Comparison of ENCODE assay signal across 8 cellular contexts in genomic region chr16:48365030-48365600, GRCh38. TPM values are rescaled to one million over a fixed set of nuclear protein-coding genes. Genes with fewer than 3 reads are reported as not detected.
DNase-seq lines count a peak whose midpoint lies in the region; ATAC-seq, FAIRE-seq and TF ChIP-seq lines count a peak whose summit lies in the region.

No MANE protein-coding gene starts in this region.

- H3K4me1 ChIP-seq in kidney (ENCODE audit: control insufficient read depth in 1 of 2, insufficient read depth in 1 of 2, low read depth in 1 of 2, low read length in 2 of 2) = peaks cover 0 to 22% of the 10 kb centered on the region in 2 donors

- peak overlapping the region; percentile 71 for H3K27ac Mint-ChIP-seq in activated naive CD8-positive, alpha-beta T cell treated with anti-CD3 and anti-CD28 coated beads, Interleukin-2, amount 50 U/mL, for 24 hours

- intact Hi-C loops in kidney (cut with DNase I) = no loop called here

- peaks cover 4% of the 10 kb centered on the region for H3K36me3 Mint-ChIP-seq in activated naive CD8-positive, alpha-beta T cell treated with anti-CD3 and anti-CD28 coated beads, Interleukin-2, amount 50 U/mL, for 24 hours (ENCODE audit: low read depth)

- no peaks in the 10 kb centered on the region for H3K27me3 Mint-ChIP-seq in activated naive CD8-positive, alpha-beta T cell treated with anti-CD3 and anti-CD28 coated beads, Interleukin-2, amount 50 U/mL, for 24 hours

- no peak for TF ChIP-seq CTCF in kidney (IDR thresholded peaks at IDR 0.05; ENCODE audit: borderline replicate concordance, extremely low read depth, insufficient read depth)

- H3K27ac ChIP-seq in kidney (ENCODE audit: low read depth in 2 of 2, low read length in 2 of 2) (peak overlapping the region; percentile 56 to 71), substantia nigra (ENCODE audit: low read depth, low read length, poor library complexity, severe bottlenecking) (peak overlapping the region; percentile 60)

- no peaks in the 10 kb centered on the region for H3K9me3 ChIP-seq in kidney (ENCODE audit: control insufficient read depth in 1 of 2, low read length in 2 of 2)

- peaks cover 64% of the 10 kb centered on the region for H3K4me1 Mint-ChIP-seq in activated naive CD8-positive, alpha-beta T cell treated with anti-CD3 and anti-CD28 coated beads, Interleukin-2, amount 50 U/mL, for 24 hours

- no peaks in the 10 kb centered on the region for H3K9me3 Mint-ChIP-seq in activated naive CD8-positive, alpha-beta T cell treated with anti-CD3 and anti-CD28 coated beads, Interleukin-2, amount 50 U/mL, for 24 hours

- peak overlapping the region; percentile 53 to 65 for H3K4me3 ChIP-seq in kidney (ENCODE audit: low read length in 2 of 2)

- DNase-seq in NCI-H2029 (lab: John Stamatoyannopoulos, UW) (peak; percentile 8), NCI-H2029 treated with DMSO at 0.1 percent for 48 hours (lab: John Stamatoyannopoulos, UW) (no peak), kidney (no peak), substantia nigra (lab: John Stamatoyannopoulos, UW) (no peak), CD1c-positive myeloid dendritic cell (ENCODE audit: extremely low spot score) (no peak), LoVo (ENCODE audit: low spot score) (no peak)
- DNase-seq in activated naive CD8-positive, alpha-beta T cell treated with anti-CD3 and anti-CD28 coated beads, Interleukin-2, amount 50 U/mL, for 24 hours = no peak

- peak overlapping the region in 1 of 2 donors; percentile 47 for H3K9ac ChIP-seq in kidney (ENCODE audit: low read length in 2 of 2)

- ATAC-seq in activated naive CD8-positive, alpha-beta T cell treated with anti-CD3 and anti-CD28 coated beads, Interleukin-2, amount 50 U/mL, for 24 hours = no peak
- ATAC-seq in GM21381 (IDR thresholded peaks at IDR 0.05; ENCODE audit: unreplicated experiment) = no peak

- no peak for FAIRE-seq in kidney (lab: Jason Lieb, UNC)

- peak overlapping the region; percentile 86 for H3K4me3 Mint-ChIP-seq in activated naive CD8-positive, alpha-beta T cell treated with anti-CD3 and anti-CD28 coated beads, Interleukin-2, amount 50 U/mL, for 24 hours

- H3K36me3 ChIP-seq in kidney (ENCODE audit: control insufficient read depth in 1 of 2, insufficient read depth in 2 of 2, low read length in 2 of 2) = no peaks in the 10 kb centered on the region

RNA-seq across cellular contexts. Expression of gene SIAH1, which starts 20.1 kb away (rescaled TPM):
- 26.8 TPM for total RNA-seq in kidney
- 12.7 TPM for polyA plus RNA-seq in kidney (ENCODE audit: insufficient read depth, low read depth, low replicate concordance)
